27 cellular contexts compared by ENCODE assay signal in genomic region chr19:35507561-35507960, GRCh38. TPM values are rescaled to one million over a fixed set of nuclear protein-coding genes. Genes with fewer than 3 reads are reported as not detected.
"Had no signal": no experiment of that assay in that cellular context is flagged by ENCODE, and none has a peak within 500 bp of the region (broad histone marks: within the 10 kb centered on the region; RNA-seq: fewer than 3 reads in every experiment).

No MANE protein-coding gene starts in this region.

- H3K4me2 ChIP-seq: SK-N-SH had no signal

- H3K4me3 ChIP-seq: breast epithelium, Peyer's patch, SJCRH30 had no signal

- H3K4me1 ChIP-seq: breast epithelium, SJCRH30 had no signal

- H3K36me3 ChIP-seq: breast epithelium, Peyer's patch, SJCRH30, WERI-Rb-1 had no signal

- H3K27ac ChIP-seq: breast epithelium, Peyer's patch, RWPE1, SJCRH30, WERI-Rb-1 had no signal

- H3K9me3 Mint-ChIP-seq: activated CD8-positive, alpha-beta T cell treated with anti-CD3 and anti-CD28 coated beads for 36 hours; activated naive CD4-positive, alpha-beta T cell treated with anti-CD3 and anti-CD28 coated beads, Interleukin-2, amount 10 ng/mL, durations not matched to agents 7 days and 5 days; activated naive CD8-positive, alpha-beta T cell treated with anti-CD3 and anti-CD28 coated beads for 36 hours; activated T-cell treated with anti-CD3 and anti-CD28 coated beads, Interleukin-2, amount 50 U/mL, for 72 hours; activated T-helper 2 cell treated with anti-CD3 and anti-CD28 coated beads, Interferon-gamma antibody, Interleukin-2, Interleukin-4, amounts not matched to agents 10 μg/mL and 5 μg/mL and 100 μg/mL, durations not matched to agents 14 hours and 24 hours and 36 hours had no signal

- H3K4me3 Mint-ChIP-seq: activated CD8-positive, alpha-beta T cell treated with anti-CD3 and anti-CD28 coated beads for 36 hours; activated naive CD4-positive, alpha-beta T cell treated with anti-CD3 and anti-CD28 coated beads, Interleukin-2, amount 10 ng/mL, durations not matched to agents 7 days and 5 days; activated naive CD8-positive, alpha-beta T cell treated with anti-CD3 and anti-CD28 coated beads for 36 hours; activated T-cell treated with anti-CD3 and anti-CD28 coated beads, Interleukin-2, amount 50 U/mL, for 72 hours had no signal

- H3K9ac ChIP-seq: SK-N-SH had no signal

- ATAC-seq: activated CD4-positive, CD25-positive, alpha-beta regulatory T cell treated with anti-CD3 and anti-CD28 coated beads, Interleukin-2, amount 50 U/mL, for 24 hours; activated CD8-positive, alpha-beta T cell treated with anti-CD3 and anti-CD28 coated beads for 36 hours; activated T-cell treated with anti-CD3 and anti-CD28 coated beads, Interleukin-2, amount 50 U/mL, for 72 hours had no signal

- H3K27ac Mint-ChIP-seq: activated CD8-positive, alpha-beta T cell treated with anti-CD3 and anti-CD28 coated beads for 36 hours; activated naive CD4-positive, alpha-beta T cell treated with anti-CD3 and anti-CD28 coated beads, Interleukin-2, amount 10 ng/mL, durations not matched to agents 7 days and 5 days; activated naive CD8-positive, alpha-beta T cell treated with anti-CD3 and anti-CD28 coated beads for 36 hours; activated T-cell treated with anti-CD3 and anti-CD28 coated beads, Interleukin-2, amount 50 U/mL, for 72 hours; activated T-helper 2 cell treated with anti-CD3 and anti-CD28 coated beads, Interferon-gamma antibody, Interleukin-2, Interleukin-4, amounts not matched to agents 10 μg/mL and 5 μg/mL and 100 μg/mL, durations not matched to agents 14 hours and 24 hours and 36 hours had no signal

- H3K27me3 ChIP-seq: breast epithelium, Peyer's patch had no signal

- H3K9me3 ChIP-seq: breast epithelium, Peyer's patch, SJCRH30, SK-N-SH had no signal

- DNase-seq: activated CD4-positive, alpha-beta T cell treated with anti-CD3 and anti-CD28 coated beads for 4 hours; activated CD8-positive, alpha-beta memory T cell treated with anti-CD3 and anti-CD28 coated beads, Interleukin-2, amount 50 U/mL, for 4 hours; activated CD8-positive, alpha-beta T cell treated with anti-CD3 and anti-CD28 coated beads for 36 hours; activated gamma-delta T cell treated with Interleukin-2 at 50 U/mL for 16 hours; activated naive CD4-positive, alpha-beta T cell treated with anti-CD3 and anti-CD28 coated beads, Interleukin-2, amount 10 ng/mL, durations not matched to agents 7 days and 5 days; activated naive CD8-positive, alpha-beta T cell treated with anti-CD3 and anti-CD28 coated beads for 36 hours; activated T-cell treated with anti-CD3 and anti-CD28 coated beads, Interleukin-2, amount 50 U/mL, for 72 hours; anterior cingulate cortex; central memory CD4-positive, alpha-beta T cell; NCI-H1048; NCI-H146; NCI-H187 treated with DMSO at 0.1 percent for 48 hours; NCI-H2081 treated with DMSO at 0.1 percent for 48 hours; NCI-H446; NCI-H524; Peyer's patch; Right ventricle myocardium superior; SJCRH30; SK-N-SH; T-helper 1 cell; WERI-Rb-1 had no signal

- H3K36me3 Mint-ChIP-seq: activated naive CD4-positive, alpha-beta T cell treated with anti-CD3 and anti-CD28 coated beads, Interleukin-2, amount 10 ng/mL, durations not matched to agents 7 days and 5 days; activated naive CD8-positive, alpha-beta T cell treated with anti-CD3 and anti-CD28 coated beads for 36 hours had no signal

- H3K9me2 ChIP-seq: SK-N-SH had no signal

RNA-seq across cellular contexts. Expression of gene DMKN, which starts 5.9 kb away (rescaled TPM):
- total RNA-seq: SJCRH30; T-helper 2 cell treated with Interferon-gamma antibody and Interleukin-4, amounts not matched to agents 100 ng/mL and 5 ng/mL, for 36 hours had no signal
- polyA plus RNA-seq: SK-N-SH had no signal

RNA-seq across cellular contexts. Expression of gene KRTDAP, which starts 17.3 kb away (rescaled TPM):
- total RNA-seq: activated CD8-positive, alpha-beta T cell treated with anti-CD3 and anti-CD28 coated beads for 36 hours; activated naive CD8-positive, alpha-beta T cell treated with anti-CD3 and anti-CD28 coated beads for 36 hours; activated T-cell treated with anti-CD3 and anti-CD28 coated beads, Interleukin-2, amount 50 U/mL, for 72 hours; activated T-helper 2 cell treated with anti-CD3 and anti-CD28 coated beads, Interferon-gamma antibody, Interleukin-2, Interleukin-4, amounts not matched to agents 10 μg/mL and 5 μg/mL and 100 μg/mL, durations not matched to agents 14 hours and 24 hours and 36 hours; breast epithelium; Peyer's patch; Right ventricle myocardium superior; SJCRH30; T-helper 2 cell treated with Interferon-gamma antibody and Interleukin-4, amounts not matched to agents 100 ng/mL and 5 ng/mL, for 36 hours had no signal
- polyA plus RNA-seq: SK-N-SH had no signal

RNA-seq across cellular contexts. Expression of gene SBSN, which starts 20.6 kb away (rescaled TPM):
- total RNA-seq: activated CD8-positive, alpha-beta T cell treated with anti-CD3 and anti-CD28 coated beads for 36 hours; activated naive CD8-positive, alpha-beta T cell treated with anti-CD3 and anti-CD28 coated beads for 36 hours; activated T-helper 2 cell treated with anti-CD3 and anti-CD28 coated beads, Interferon-gamma antibody, Interleukin-2, Interleukin-4, amounts not matched to agents 10 μg/mL and 5 μg/mL and 100 μg/mL, durations not matched to agents 14 hours and 24 hours and 36 hours; breast epithelium; Right ventricle myocardium superior; SJCRH30; T-helper 2 cell treated with Interferon-gamma antibody and Interleukin-4, amounts not matched to agents 100 ng/mL and 5 ng/mL, for 36 hours had no signal

RNA-seq across cellular contexts. Expression of gene GAPDHS, which starts 25.7 kb away (rescaled TPM):
- total RNA-seq: activated CD8-positive, alpha-beta T cell treated with anti-CD3 and anti-CD28 coated beads for 36 hours; activated naive CD8-positive, alpha-beta T cell treated with anti-CD3 and anti-CD28 coated beads for 36 hours; activated T-cell treated with anti-CD3 and anti-CD28 coated beads, Interleukin-2, amount 50 U/mL, for 72 hours; activated T-helper 2 cell treated with anti-CD3 and anti-CD28 coated beads, Interferon-gamma antibody, Interleukin-2, Interleukin-4, amounts not matched to agents 10 μg/mL and 5 μg/mL and 100 μg/mL, durations not matched to agents 14 hours and 24 hours and 36 hours; breast epithelium; Right ventricle myocardium superior; SJCRH30; T-helper 2 cell treated with Interferon-gamma antibody and Interleukin-4, amounts not matched to agents 100 ng/mL and 5 ng/mL, for 36 hours had no signal
- polyA plus RNA-seq: adipose tissue, SK-N-SH had no signal
